ENCODE assay signal across 1 cellular context in the genomic region with DNA sequence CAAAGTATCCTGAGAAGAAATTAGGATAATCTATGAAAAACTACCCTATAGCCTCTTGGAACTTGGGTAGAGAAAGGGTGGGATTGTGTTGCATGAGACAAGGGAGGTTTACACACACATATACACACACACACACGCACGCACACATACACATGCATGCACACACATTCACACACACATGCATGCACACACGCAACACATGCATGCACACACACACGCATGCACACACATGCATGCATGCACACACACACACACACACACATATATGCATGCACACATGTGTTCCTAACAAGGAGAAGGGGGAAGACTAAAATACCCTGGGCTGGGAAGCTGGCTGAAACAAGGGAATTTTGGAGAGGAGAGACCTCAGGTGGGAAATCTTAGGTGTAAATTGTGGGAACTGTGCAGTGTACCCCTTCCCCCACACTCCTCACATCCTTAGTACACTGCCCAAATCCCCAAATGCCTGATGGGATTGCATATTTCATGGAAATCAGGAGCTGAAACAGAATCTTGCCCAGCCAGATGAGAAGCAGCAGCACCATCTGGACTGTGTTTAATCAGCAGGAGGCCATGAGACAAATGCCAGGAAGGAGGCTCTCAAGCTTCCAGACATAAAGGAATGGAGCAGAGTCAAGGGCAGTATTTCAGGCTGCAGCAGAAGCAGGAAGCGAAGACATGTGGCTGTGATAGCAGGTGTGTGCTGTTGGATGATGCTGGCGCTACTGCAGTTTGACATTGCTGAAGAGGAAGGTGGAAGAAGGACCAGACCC.
TF ChIP-seq lines count a peak whose summit lies in the region.

No MANE protein-coding gene starts in this region.

TF ChIP-seq in GM23338, 12 proteins besides CTCF, POLR2A, EP300 and RAD21 (continued from another document):
- TF ChIP-seq, protein P1, sequence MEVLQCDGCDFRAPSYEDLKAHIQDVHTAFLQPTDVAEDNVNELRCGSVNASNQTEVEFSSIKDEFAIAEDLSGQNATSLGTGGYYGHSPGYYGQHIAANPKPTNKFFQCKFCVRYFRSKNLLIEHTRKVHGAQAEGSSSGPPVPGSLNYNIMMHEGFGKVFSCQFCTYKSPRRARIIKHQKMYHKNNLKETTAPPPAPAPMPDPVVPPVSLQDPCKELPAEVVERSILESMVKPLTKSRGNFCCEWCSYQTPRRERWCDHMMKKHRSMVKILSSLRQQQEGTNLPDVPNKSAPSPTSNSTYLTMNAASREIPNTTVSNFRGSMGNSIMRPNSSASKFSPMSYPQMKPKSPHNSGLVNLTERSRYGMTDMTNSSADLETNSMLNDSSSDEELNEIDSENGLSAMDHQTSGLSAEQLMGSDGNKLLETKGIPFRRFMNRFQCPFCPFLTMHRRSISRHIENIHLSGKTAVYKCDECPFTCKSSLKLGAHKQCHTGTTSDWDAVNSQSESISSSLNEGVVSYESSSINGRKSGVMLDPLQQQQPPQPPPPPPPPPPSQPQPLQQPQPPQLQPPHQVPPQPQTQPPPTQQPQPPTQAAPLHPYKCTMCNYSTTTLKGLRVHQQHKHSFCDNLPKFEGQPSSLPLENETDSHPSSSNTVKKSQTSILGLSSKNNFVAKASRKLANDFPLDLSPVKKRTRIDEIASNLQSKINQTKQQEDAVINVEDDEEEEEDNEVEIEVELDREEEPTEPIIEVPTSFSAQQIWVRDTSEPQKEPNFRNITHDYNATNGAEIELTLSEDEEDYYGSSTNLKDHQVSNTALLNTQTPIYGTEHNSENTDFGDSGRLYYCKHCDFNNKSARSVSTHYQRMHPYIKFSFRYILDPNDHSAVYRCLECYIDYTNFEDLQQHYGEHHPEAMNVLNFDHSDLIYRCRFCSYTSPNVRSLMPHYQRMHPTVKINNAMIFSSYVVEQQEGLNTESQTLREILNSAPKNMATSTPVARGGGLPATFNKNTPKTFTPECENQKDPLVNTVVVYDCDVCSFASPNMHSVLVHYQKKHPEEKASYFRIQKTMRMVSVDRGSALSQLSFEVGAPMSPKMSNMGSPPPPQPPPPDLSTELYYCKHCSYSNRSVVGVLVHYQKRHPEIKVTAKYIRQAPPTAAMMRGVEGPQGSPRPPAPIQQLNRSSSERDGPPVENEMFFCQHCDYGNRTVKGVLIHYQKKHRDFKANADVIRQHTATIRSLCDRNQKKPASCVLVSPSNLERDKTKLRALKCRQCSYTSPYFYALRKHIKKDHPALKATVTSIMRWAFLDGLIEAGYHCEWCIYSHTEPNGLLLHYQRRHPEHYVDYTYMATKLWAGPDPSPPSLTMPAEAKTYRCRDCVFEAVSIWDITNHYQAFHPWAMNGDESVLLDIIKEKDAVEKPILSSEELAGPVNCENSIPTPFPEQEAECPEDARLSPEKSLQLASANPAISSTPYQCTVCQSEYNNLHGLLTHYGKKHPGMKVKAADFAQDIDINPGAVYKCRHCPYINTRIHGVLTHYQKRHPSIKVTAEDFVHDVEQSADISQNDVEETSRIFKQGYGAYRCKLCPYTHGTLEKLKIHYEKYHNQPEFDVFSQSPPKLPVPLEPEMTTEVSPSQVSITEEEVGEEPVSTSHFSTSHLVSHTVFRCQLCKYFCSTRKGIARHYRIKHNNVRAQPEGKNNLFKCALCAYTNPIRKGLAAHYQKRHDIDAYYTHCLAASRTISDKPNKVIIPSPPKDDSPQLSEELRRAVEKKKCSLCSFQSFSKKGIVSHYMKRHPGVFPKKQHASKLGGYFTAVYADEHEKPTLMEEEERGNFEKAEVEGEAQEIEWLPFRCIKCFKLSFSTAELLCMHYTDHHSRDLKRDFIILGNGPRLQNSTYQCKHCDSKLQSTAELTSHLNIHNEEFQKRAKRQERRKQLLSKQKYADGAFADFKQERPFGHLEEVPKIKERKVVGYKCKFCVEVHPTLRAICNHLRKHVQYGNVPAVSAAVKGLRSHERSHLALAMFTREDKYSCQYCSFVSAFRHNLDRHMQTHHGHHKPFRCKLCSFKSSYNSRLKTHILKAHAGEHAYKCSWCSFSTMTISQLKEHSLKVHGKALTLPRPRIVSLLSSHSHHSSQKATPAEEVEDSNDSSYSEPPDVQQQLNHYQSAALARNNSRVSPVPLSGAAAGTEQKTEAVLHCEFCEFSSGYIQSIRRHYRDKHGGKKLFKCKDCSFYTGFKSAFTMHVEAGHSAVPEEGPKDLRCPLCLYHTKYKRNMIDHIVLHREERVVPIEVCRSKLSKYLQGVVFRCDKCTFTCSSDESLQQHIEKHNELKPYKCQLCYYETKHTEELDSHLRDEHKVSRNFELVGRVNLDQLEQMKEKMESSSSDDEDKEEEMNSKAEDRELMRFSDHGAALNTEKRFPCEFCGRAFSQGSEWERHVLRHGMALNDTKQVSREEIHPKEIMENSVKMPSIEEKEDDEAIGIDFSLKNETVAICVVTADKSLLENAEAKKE (CRISPR knock-in tag; IDR thresholded peaks at IDR 0.05), result no peak
- TF ChIP-seq ZNF331 (CRISPR knock-in tag; IDR thresholded peaks at IDR 0.05; ENCODE audit: low read depth), result no peak
- TF ChIP-seq STAT1 (IDR thresholded peaks at IDR 0.05; ENCODE audit: unreplicated experiment), result no peak
- TF ChIP-seq ZNF114 (CRISPR knock-in tag; IDR thresholded peaks at IDR 0.05), result no peak
- no peak for TF ChIP-seq EZH2 (IDR thresholded peaks at IDR 0.05; ENCODE audit: low read depth, unreplicated experiment)
- no peak for TF ChIP-seq EZH2phosphoT487 (IDR thresholded peaks at IDR 0.05; ENCODE audit: unreplicated experiment)
- TF ChIP-seq NANOG (IDR thresholded peaks at IDR 0.05; ENCODE audit: borderline replicate concordance), result no peak
- TF ChIP-seq CREB1 (CRISPR knock-in tag; IDR thresholded peaks at IDR 0.05; ENCODE audit: low read depth), result no peak
- no peak for TF ChIP-seq POLR2AphosphoS5 (IDR thresholded peaks at IDR 0.05; ENCODE audit: low read depth)
- TF ChIP-seq, protein P2, sequence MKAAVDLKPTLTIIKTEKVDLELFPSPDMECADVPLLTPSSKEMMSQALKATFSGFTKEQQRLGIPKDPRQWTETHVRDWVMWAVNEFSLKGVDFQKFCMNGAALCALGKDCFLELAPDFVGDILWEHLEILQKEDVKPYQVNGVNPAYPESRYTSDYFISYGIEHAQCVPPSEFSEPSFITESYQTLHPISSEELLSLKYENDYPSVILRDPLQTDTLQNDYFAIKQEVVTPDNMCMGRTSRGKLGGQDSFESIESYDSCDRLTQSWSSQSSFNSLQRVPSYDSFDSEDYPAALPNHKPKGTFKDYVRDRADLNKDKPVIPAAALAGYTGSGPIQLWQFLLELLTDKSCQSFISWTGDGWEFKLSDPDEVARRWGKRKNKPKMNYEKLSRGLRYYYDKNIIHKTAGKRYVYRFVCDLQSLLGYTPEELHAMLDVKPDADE (IDR thresholded peaks at IDR 0.05), result no peak
